Comparison of ENCODE assay signal across 8 cellular contexts in the genomic region with DNA sequence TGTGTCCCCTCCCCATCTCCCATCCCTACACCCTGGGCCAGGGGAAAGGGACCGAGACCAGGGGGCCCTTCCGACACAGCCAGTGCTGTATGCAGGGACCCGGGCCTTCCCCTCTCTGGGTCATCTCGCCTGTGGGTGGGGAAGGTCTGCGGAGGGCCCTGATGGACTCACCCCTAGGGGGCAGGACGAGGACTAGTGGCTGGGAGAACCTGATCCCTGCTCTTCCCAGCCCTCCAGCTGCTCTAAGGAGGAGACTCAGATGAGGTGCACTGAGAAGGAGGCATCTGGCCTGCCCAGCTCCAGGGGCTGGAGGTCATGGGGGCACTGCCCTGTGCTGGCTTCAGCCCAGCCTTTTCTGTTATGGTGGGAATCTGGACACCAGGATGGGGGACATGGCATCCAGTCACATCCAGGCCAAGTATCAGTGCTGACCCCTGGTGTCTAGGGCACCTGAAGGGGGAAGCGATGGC. TPM values are rescaled to one million over a fixed set of nuclear protein-coding genes. Genes with fewer than 3 reads are reported as not detected.
A peak's percentile ranks its signal among the peaks of the same experiment; 100 is the strongest.
DNase-seq lines count a peak whose midpoint lies in the region; ATAC-seq, FAIRE-seq and TF ChIP-seq lines count a peak whose summit lies in the region.

No MANE protein-coding gene starts in this region.

- H3K27ac Mint-ChIP-seq in activated T-cell treated with anti-CD3 and anti-CD28 coated beads, Interleukin-2, amount 50 U/mL, for 24 hours = no peak overlapping the region

- ATAC-seq in HepG2 (peak; percentile 78), GM18870 (IDR thresholded peaks at IDR 0.05; ENCODE audit: unreplicated experiment) (no peak)

- H3K9ac ChIP-seq in HepG2 (ENCODE audit: insufficient read depth, low read depth, low read length) = no peak overlapping the region

- peaks cover 1% of the 10 kb centered on the region for H3K4me1 Mint-ChIP-seq in activated T-cell treated with anti-CD3 and anti-CD28 coated beads, Interleukin-2, amount 50 U/mL, for 24 hours (ENCODE audit: low read depth)

- 41% methylated on average over 7 of the region's 7 CpGs for WGBS in HepG2 (ENCODE audit: low lambda C conversion rate)

- in situ Hi-C loops in HepG2 (cut with HindIII; ENCODE audit: extremely low pct_ligation_motif_present, low pct_unique_long_range_greater_than_20kb) = no loop called here

- CTCF ChIA-PET in HepG2 (lab: Yijun Ruan, JAX; ENCODE audit: low intra/inter-chr PET ratio, low total read pairs) = interaction anchor here (1.1 to 1.2 kb wide), 2 partner anchors 15 to 63 kb away, joined by 3 read pairs; partner anchors contain the start of gene RAB5IF

- H3K36me3 Mint-ChIP-seq in activated T-cell treated with anti-CD3 and anti-CD28 coated beads, Interleukin-2, amount 50 U/mL, for 24 hours (ENCODE audit: low read depth) = no peaks in the 10 kb centered on the region

- intact Hi-C loops in HepG2 (cut with micrococcal nuclease; ENCODE audit: unreplicated experiment) = no loop called here

- H3K27me3 Mint-ChIP-seq in activated T-cell treated with anti-CD3 and anti-CD28 coated beads, Interleukin-2, amount 50 U/mL, for 24 hours = peaks cover 4% of the 10 kb centered on the region

- TF ChIP-seq POLR2A in HepG2 (IDR thresholded peaks at IDR 0.05; ENCODE audit: insufficient read depth in 1 of 2, low read depth in 2 of 2, low read length in 2 of 2) = no peak

- no peak overlapping the region for H3K27ac ChIP-seq in HepG2 (ENCODE audit: extremely low read length, insufficient read depth, low read length)

- H3K4me3 Mint-ChIP-seq in activated T-cell treated with anti-CD3 and anti-CD28 coated beads, Interleukin-2, amount 50 U/mL, for 24 hours = no peak overlapping the region

- no peaks in the 10 kb centered on the region for H3K79me2 ChIP-seq in HepG2 (ENCODE audit: insufficient read depth, low read length)

- H3K9me3 ChIP-seq in HepG2 (ENCODE audit: low read length) = no peaks in the 10 kb centered on the region

- FAIRE-seq in bronchial epithelial cell (lab: Jason Lieb, UNC) = no peak
- peak; percentile 52 for FAIRE-seq in HepG2 (lab: Jason Lieb, UNC)
- no peak for FAIRE-seq in urothelium cell line (lab: Jason Lieb, UNC)
- no peak for FAIRE-seq in frontal cortex (lab: Jason Lieb, UNC)

- no peak overlapping the region for H2AFZ ChIP-seq in HepG2 (ENCODE audit: low read length)

- peaks cover 54% of the 10 kb centered on the region for H3K4me1 ChIP-seq in HepG2 (ENCODE audit: insufficient read depth, low read length)

- TF ChIP-seq EP300 in HepG2 (IDR thresholded peaks at IDR 0.05; ENCODE audit: low read depth in 2 of 2, low read length in 2 of 2) = no peak
- no peak for TF ChIP-seq EP300 in HepG2 (CRISPR knock-in tag; IDR thresholded peaks at IDR 0.05; ENCODE audit: borderline replicate concordance)

- peak overlapping the region; percentile 58 for H3K4me3 ChIP-seq in bronchial epithelial cell (ENCODE audit: low read depth, low read length)
- H3K4me3 ChIP-seq in HepG2 (replicated peaks in 1 of 3; ENCODE audit: insufficient read depth in 1 of 3, low read depth in 2 of 3, low read length in 3 of 3) = peak overlapping the region in 1 of 3 experiments; percentile 19; a peak in 2 of 6 replicates

- no peaks in the 10 kb centered on the region for H3K9me3 Mint-ChIP-seq in activated T-cell treated with anti-CD3 and anti-CD28 coated beads, Interleukin-2, amount 50 U/mL, for 24 hours

- BruUV-seq in HepG2 (replicated peaks; lab: Mats Ljungman, UMichigan) = no TSS peak

- no peaks in the 10 kb centered on the region; the same call in 1 of the 2 replicates for H4K20me1 ChIP-seq in HepG2 (ENCODE audit: insufficient read depth, low read length)

- H3K36me3 ChIP-seq in bronchial epithelial cell (ENCODE audit: control insufficient read depth, insufficient read depth, low read length) (no peaks in the 10 kb centered on the region), HepG2 (replicated peaks in 1 of 2; ENCODE audit: control insufficient read depth in 1 of 2, insufficient read depth in 2 of 2, low read length in 2 of 2) (no peaks in the 10 kb centered on the region)

- TF ChIP-seq CTCF in bronchial epithelial cell (IDR thresholded peaks at IDR 0.05; ENCODE audit: insufficient read depth, low read length, severe bottlenecking) (peak; percentile 54), HepG2 (CRISPR knock-in tag; IDR thresholded peaks at IDR 0.05) (peak; percentile 71)

- DNase-seq in NCI-H82 (lab: John Stamatoyannopoulos, UW) = peak; percentile 67
- DNase-seq in NCI-H82 treated with DMSO at 0.1 percent for 48 hours (lab: John Stamatoyannopoulos, UW; ENCODE audit: unreplicated experiment) = no peak
- peak; percentile 12 for DNase-seq in bronchial epithelial cell (ENCODE audit: low read depth)
- DNase-seq in HepG2 (ENCODE audit: low spot score) = peak; percentile 46
- peak; percentile 81 for DNase-seq in urothelium cell line (ENCODE audit: low spot score)
- DNase-seq in frontal cortex (ENCODE audit: low spot score in 2 of 2) = no peak
- DNase-seq in activated T-cell treated with anti-CD3 and anti-CD28 coated beads, Interleukin-2, amount 50 U/mL, for 24 hours = no peak

- POLR2A ChIA-PET in HepG2 (lab: Yijun Ruan, JAX) = no interaction called here

- peak overlapping the region; percentile 19 for H3K4me2 ChIP-seq in HepG2 (ENCODE audit: low read depth, low read length)

- H3K27me3 ChIP-seq in bronchial epithelial cell (ENCODE audit: control insufficient read depth, insufficient read depth, low read length) (peaks cover 2% of the 10 kb centered on the region), HepG2 (ENCODE audit: control insufficient read depth in 1 of 2, insufficient read depth in 2 of 2, low read length in 2 of 2) (no peaks in the 10 kb centered on the region)

- peak; percentile 38; the same call in 1 of the 2 replicates for TF ChIP-seq RAD21 in HepG2 (CRISPR knock-in tag; IDR thresholded peaks at IDR 0.05)

TF ChIP-seq in HepG2, 621 proteins besides CTCF, POLR2A, EP300 and RAD21 (continues in another document):
- peak; percentile 71; the same call in 1 of the 2 replicates for TF ChIP-seq CERS6 (CRISPR knock-in tag; IDR thresholded peaks at IDR 0.05)

RNA-seq across cellular contexts. Expression of gene MYL9, which starts 0.7 kb away (rescaled TPM):
- total RNA-seq in bronchial epithelial cell = 0.53 and 0.90 TPM in 2 replicates
- 2.2 and 2.7 TPM in 2 replicates for total RNA-seq in HepG2 (2016; rRNA removed; fragmentation: Illumina TruSeq; extraction: Trizol)
- total RNA-seq in HepG2 (2016; cell fraction: cytosol; rRNA removed; fragmentation: Illumina TruSeq; extraction: Trizol; ENCODE audit: low read depth) = 0.79 and 0.91 TPM in 2 replicates
- total RNA-seq in HepG2 (2016; cell fraction: insoluble cytoplasmic fraction; rRNA removed; fragmentation: Illumina TruSeq; extraction: Trizol) = 2.5 TPM in 2 replicates
- 1.5 and 2.5 TPM in 2 replicates for total RNA-seq in HepG2 (2016; cell fraction: membrane; rRNA removed; fragmentation: Illumina TruSeq; extraction: Trizol)
- total RNA-seq in HepG2 (2016; cell fraction: nucleus; rRNA removed; fragmentation: Illumina TruSeq; extraction: Trizol) = 1.3 and 1.7 TPM in 2 replicates
- 0.87 and 1.1 TPM in 2 replicates for polyA plus RNA-seq in HepG2 (2011; rRNA removed)
- 0.72 and 0.73 TPM in 2 replicates for polyA plus RNA-seq in HepG2 (2011; cell fraction: cytosol; rRNA removed)
- 0.59 and 0.69 TPM in 2 replicates for polyA plus RNA-seq in HepG2 (2011; cell fraction: nucleus; rRNA removed)
- 1.2 and 1.4 TPM in 2 replicates for polyA plus RNA-seq in HepG2 (2012)
- polyA plus RNA-seq in HepG2 (2016; cell fraction: cytosol; fragmentation: Illumina TruSeq; extraction: Trizol; ENCODE audit: low read depth) = 4.6 and 5.7 TPM in 2 replicates
- polyA plus RNA-seq in HepG2 (2016; cell fraction: insoluble cytoplasmic fraction; fragmentation: Illumina TruSeq; extraction: Trizol; ENCODE audit: low read depth) = 10.1 and 12.3 TPM in 2 replicates
- 6.4 and 6.8 TPM in 2 replicates for polyA plus RNA-seq in HepG2 (2016; cell fraction: membrane; fragmentation: Illumina TruSeq; extraction: Trizol; ENCODE audit: low read depth)
- 8.9 and 9.0 TPM in 2 replicates for polyA plus RNA-seq in HepG2 (2016; cell fraction: nucleus; fragmentation: Illumina TruSeq; extraction: Trizol; ENCODE audit: insufficient read depth, low read depth)
- 0.72 and 4.7 TPM in 2 replicates for polyA minus RNA-seq in HepG2 (2011; rRNA and poly(A)+ RNA removed; ENCODE audit: low replicate concordance)
- 0.70 and 0.89 TPM in 2 replicates for polyA minus RNA-seq in HepG2 (2011; cell fraction: cytosol; rRNA and poly(A)+ RNA removed)
- 0.39 and 0.75 TPM in 2 replicates for polyA minus RNA-seq in HepG2 (2011; cell fraction: nucleus; rRNA and poly(A)+ RNA removed)
- 0.41 TPM for total RNA-seq in frontal cortex

RNA-seq across cellular contexts. Expression of gene TGIF2, which starts 31.3 kb away (rescaled TPM):
- total RNA-seq in bronchial epithelial cell = 1.9 and 8.2 TPM in 2 replicates
- total RNA-seq in HepG2 (2016; rRNA removed; fragmentation: Illumina TruSeq; extraction: Trizol) = 53.9 and 60.3 TPM in 2 replicates
- 14.9 and 16.3 TPM in 2 replicates for total RNA-seq in HepG2 (2016; cell fraction: cytosol; rRNA removed; fragmentation: Illumina TruSeq; extraction: Trizol; ENCODE audit: low read depth)
- 49.1 and 52.3 TPM in 2 replicates for total RNA-seq in HepG2 (2016; cell fraction: insoluble cytoplasmic fraction; rRNA removed; fragmentation: Illumina TruSeq; extraction: Trizol)
- total RNA-seq in HepG2 (2016; cell fraction: membrane; rRNA removed; fragmentation: Illumina TruSeq; extraction: Trizol) = 65.6 and 66.2 TPM in 2 replicates
- total RNA-seq in HepG2 (2016; cell fraction: nucleus; rRNA removed; fragmentation: Illumina TruSeq; extraction: Trizol) = 24.2 and 31.3 TPM in 2 replicates
- 41.3 and 49.9 TPM in 2 replicates for polyA plus RNA-seq in HepG2 (2011; rRNA removed)
- 46.3 and 49.3 TPM in 2 replicates for polyA plus RNA-seq in HepG2 (2011; cell fraction: cytosol; rRNA removed)
- polyA plus RNA-seq in HepG2 (2011; cell fraction: nucleus; rRNA removed) = 32.5 and 35.0 TPM in 2 replicates
- polyA plus RNA-seq in HepG2 (2012) = 23.6 and 28.9 TPM in 2 replicates
- 12.4 and 13.0 TPM in 2 replicates for polyA plus RNA-seq in HepG2 (2016; cell fraction: cytosol; fragmentation: Illumina TruSeq; extraction: Trizol; ENCODE audit: low read depth)
- 49.9 and 59.5 TPM in 2 replicates for polyA plus RNA-seq in HepG2 (2016; cell fraction: insoluble cytoplasmic fraction; fragmentation: Illumina TruSeq; extraction: Trizol; ENCODE audit: low read depth)
- 44.7 and 47.8 TPM in 2 replicates for polyA plus RNA-seq in HepG2 (2016; cell fraction: membrane; fragmentation: Illumina TruSeq; extraction: Trizol; ENCODE audit: low read depth)
- 38.6 and 40.7 TPM in 2 replicates for polyA plus RNA-seq in HepG2 (2016; cell fraction: nucleus; fragmentation: Illumina TruSeq; extraction: Trizol; ENCODE audit: insufficient read depth, low read depth)
- polyA minus RNA-seq in HepG2 (2011; rRNA and poly(A)+ RNA removed; ENCODE audit: low replicate concordance) = 14.1 and 93.1 TPM in 2 replicates
- polyA minus RNA-seq in HepG2 (2011; cell fraction: cytosol; rRNA and poly(A)+ RNA removed) = 38.7 and 42.5 TPM in 2 replicates
- 19.2 and 22.9 TPM in 2 replicates for polyA minus RNA-seq in HepG2 (2011; cell fraction: nucleus; rRNA and poly(A)+ RNA removed)
- total RNA-seq in frontal cortex = 4.9 TPM

Comparison
In these comparisons a context has a peak if more than half of its experiments do, and no peak if none do; other contexts are left out.
1. DNase-seq: peak in NCI-H82 (single experiment), bronchial epithelial cell (single experiment), HepG2 (single experiment) and urothelium cell line (single experiment); none in NCI-H82 treated with DMSO at 0.1 percent for 48 hours (single experiment), frontal cortex (0 of 2) and activated T-cell treated with anti-CD3 and anti-CD28 coated beads, Interleukin-2, amount 50 U/mL, for 24 hours (single experiment).